Comparison of ENCODE assay signal across 22 cellular contexts in the genomic region with DNA sequence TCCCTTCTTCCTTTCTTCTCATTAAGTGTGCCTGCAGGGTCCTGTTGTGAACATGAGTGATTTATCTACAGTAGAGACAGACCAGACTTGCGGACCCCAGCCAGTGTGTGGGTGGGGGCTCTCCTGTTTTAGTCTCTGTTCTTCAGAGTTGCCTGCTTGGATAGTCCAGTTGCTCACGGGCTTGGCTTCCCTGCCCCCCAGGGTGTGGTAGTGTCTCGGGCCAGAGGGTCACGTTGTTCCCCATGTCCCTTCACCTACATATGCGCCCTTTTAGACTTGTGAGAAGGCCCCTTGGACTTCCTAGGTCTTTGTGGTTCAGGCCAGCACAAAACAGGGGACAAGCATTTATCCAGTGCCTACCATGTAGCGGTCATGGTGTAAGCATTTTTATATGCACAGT.
DNase-seq lines count a peak whose midpoint lies in the region; ATAC-seq and TF ChIP-seq lines count a peak whose summit lies in the region.
"Had no signal": no experiment of that assay in that cellular context is flagged by ENCODE, and none has a peak within 500 bp of the region (broad histone marks: within the 10 kb centered on the region; RNA-seq: fewer than 3 reads in every experiment).

No MANE protein-coding gene starts in this region.

- peaks cover 26% of the 10 kb centered on the region for H4K20me1 ChIP-seq in neural progenitor cell (ENCODE audit: low read depth)

- no peak overlapping the region for H2AFZ ChIP-seq in neural progenitor cell (replicated peaks)

- no peaks in the 10 kb centered on the region for H3K79me2 ChIP-seq in neural progenitor cell (ENCODE audit: low read depth)

- H3K27me3 Mint-ChIP-seq in chondrocyte (ENCODE audit: low read depth) (no peaks in the 10 kb centered on the region), neural progenitor cell (ENCODE audit: insufficient read depth, low read depth) (peaks cover 6% of the 10 kb centered on the region)
- H3K27me3 Mint-ChIP-seq: effector memory CD8-positive, alpha-beta T cell had no signal

- no peak for ATAC-seq in GM21723 (IDR thresholded peaks at IDR 0.05; ENCODE audit: unreplicated experiment)
- ATAC-seq: effector memory CD8-positive, alpha-beta T cell had no signal

- peaks cover 13% of the 10 kb centered on the region for H3K4me1 ChIP-seq in neural progenitor cell
- peaks cover 0 to 5% of the 10 kb centered on the region in 2 donors for H3K4me1 ChIP-seq in uterus
- peaks cover 19% of the 10 kb centered on the region for H3K4me1 ChIP-seq in SJCRH30

- H3K27ac Mint-ChIP-seq in chondrocyte (ENCODE audit: unreplicated experiment) (peak overlapping the region; percentile 56), neural progenitor cell (peak overlapping the region; percentile 32)
- H3K27ac Mint-ChIP-seq: immature natural killer cell had no signal

- H3F3A ChIP-seq in neural progenitor cell (ENCODE audit: low read depth): peaks cover 8% of the 10 kb centered on the region

- TF ChIP-seq POLR2A in uterus (IDR thresholded peaks at IDR 0.05): no peak

- H3K36me3 ChIP-seq in neural progenitor cell (no peaks in the 10 kb centered on the region), uterus (no peaks in the 10 kb centered on the region), SJCRH30 (peaks cover 13% of the 10 kb centered on the region; the same call in 1 of the 2 replicates)
- H3K36me3 ChIP-seq: ovary had no signal

- H3K27me3 ChIP-seq in neural progenitor cell: no peaks in the 10 kb centered on the region
- no peaks in the 10 kb centered on the region for H3K27me3 ChIP-seq in uterus
- no peaks in the 10 kb centered on the region for H3K27me3 ChIP-seq in SJCRH30
- H3K27me3 ChIP-seq: heart right ventricle, ovary, right lobe of liver, tibial nerve had no signal

- H3K9me3 ChIP-seq in neural progenitor cell (ENCODE audit: low read depth) (no peaks in the 10 kb centered on the region), uterus (no peaks in the 10 kb centered on the region), SJCRH30 (replicated peaks) (no peaks in the 10 kb centered on the region)
- H3K9me3 ChIP-seq: heart right ventricle, ovary, right lobe of liver, tibial nerve had no signal

- no peak overlapping the region for H3K27ac ChIP-seq in neural progenitor cell
- H3K27ac ChIP-seq in uterus: peak overlapping the region; percentile 17 to 24
- H3K27ac ChIP-seq in SJCRH30: no peak overlapping the region
- H3K27ac ChIP-seq: KMS-11, ovary, right lobe of liver, tibial nerve had no signal

- no peak overlapping the region for H3K9ac ChIP-seq in neural progenitor cell
- H3K9ac ChIP-seq: KMS-11 had no signal

- H3K4me3 ChIP-seq in neural progenitor cell (no peak overlapping the region), uterus (no peak overlapping the region), SJCRH30 (no peak overlapping the region)
- H3K4me3 ChIP-seq: heart right ventricle, lung, ovary, right lobe of liver, tibial nerve had no signal

- H3K4me2 ChIP-seq in neural progenitor cell: no peak overlapping the region
- H3K4me2 ChIP-seq: KMS-11 had no signal

- intact Hi-C loops in uterus (cut with DNase I; ENCODE audit: low total_unique reads): no loop called here

- TF ChIP-seq CTCF in chondrocyte (IDR thresholded peaks at IDR 0.05) (no peak), neural progenitor cell (IDR thresholded peaks at IDR 0.05) (no peak), uterus (IDR thresholded peaks at IDR 0.05) (no peak)

- peak; percentile 56 for DNase-seq in activated effector memory CD4-positive, alpha-beta T cell treated with anti-CD3 and anti-CD28 coated beads, Interleukin-2, amount 50 U/mL, for 16 hours
- DNase-seq in activated effector memory CD4-positive, alpha-beta T cell treated with Interleukin-2 at 50 U/mL for 16 hours: no peak
- DNase-seq in chondrocyte (ENCODE audit: low spot score) (no peak), neural progenitor cell (ENCODE audit: low spot score) (no peak), uterus (no peak), SJCRH30 (no peak), NCI-H524 (lab: John Stamatoyannopoulos, UW) (no peak)
- DNase-seq: activated CD4-positive, alpha-beta T cell treated with anti-CD3 and anti-CD28 coated beads for 4 hours; effector memory CD8-positive, alpha-beta T cell; immature natural killer cell; MV-4-11; NCI-H1694 treated with DMSO at 0.1 percent for 48 hours; NCI-H748 treated with DMSO at 0.1 percent for 48 hours; stimulated activated naive CD4-positive, alpha-beta T cell; SW 1271 had no signal

- H3K4me1 Mint-ChIP-seq in chondrocyte (ENCODE audit: low read depth) (peaks cover 56% of the 10 kb centered on the region), neural progenitor cell (peaks cover 38% of the 10 kb centered on the region)

- H3K9me3 Mint-ChIP-seq in chondrocyte (ENCODE audit: low read depth): no peaks in the 10 kb centered on the region
- no peaks in the 10 kb centered on the region for H3K9me3 Mint-ChIP-seq in neural progenitor cell
- H3K9me3 Mint-ChIP-seq: effector memory CD8-positive, alpha-beta T cell; immature natural killer cell had no signal

- H3K4me3 Mint-ChIP-seq in chondrocyte (ENCODE audit: unreplicated experiment): no peak overlapping the region
- H3K4me3 Mint-ChIP-seq in neural progenitor cell: no peak overlapping the region
- H3K4me3 Mint-ChIP-seq: effector memory CD8-positive, alpha-beta T cell; immature natural killer cell had no signal

- peaks cover 30% of the 10 kb centered on the region for H3K36me3 Mint-ChIP-seq in chondrocyte (ENCODE audit: low read depth)
- peaks cover 53% of the 10 kb centered on the region for H3K36me3 Mint-ChIP-seq in neural progenitor cell

Comparison
In these comparisons a context has a peak if more than half of its experiments do, and no peak if none do; other contexts are left out.
1. H3K27ac ChIP-seq: peak in uterus (2 of 2); none in neural progenitor cell (single experiment) and SJCRH30 (single experiment).